Comparison of ENCODE assay signal across 22 cellular contexts in genomic region chr22:29872989-29873388, GRCh38. TPM values are rescaled to one million over a fixed set of nuclear protein-coding genes. Genes with fewer than 3 reads are reported as not detected.
DNase-seq lines count a peak whose midpoint lies in the region; ATAC-seq, FAIRE-seq and TF ChIP-seq lines count a peak whose summit lies in the region.
"Had no signal": no experiment of that assay in that cellular context is flagged by ENCODE, and none has a peak within 500 bp of the region (broad histone marks: within the 10 kb centered on the region; RNA-seq: fewer than 3 reads in every experiment).

No MANE protein-coding gene starts in this region.

- no peak for TF ChIP-seq POLR2A in GM12891 (IDR thresholded peaks at IDR 0.05; ENCODE audit: low read depth, low read length)

- no peak for FAIRE-seq in GM12891 (lab: Jason Lieb, UNC)
- FAIRE-seq: H54 had no signal

- H3K27ac Mint-ChIP-seq in stimulated activated naive CD8-positive, alpha-beta T cell treated with anti-CD3 and anti-CD28 coated beads, Interleukin-15, amount 100 ng/mL, for 72 hours: no peak overlapping the region
- H3K27ac Mint-ChIP-seq in activated T-helper 17 cell treated with anti-CD3 and anti-CD28 coated beads, Interleukin-2, amount 50 U/mL, for 72 hours: no peak overlapping the region
- H3K27ac Mint-ChIP-seq: CD8-positive, alpha-beta T cell; memory B cell; T-helper 17 cell had no signal

- ATAC-seq in stimulated activated naive CD8-positive, alpha-beta T cell treated with anti-CD3 and anti-CD28 coated beads, Interleukin-15, amount 100 ng/mL, for 72 hours: no peak
- ATAC-seq in activated T-helper 17 cell treated with anti-CD3 and anti-CD28 coated beads, Interleukin-2, amount 50 U/mL, for 72 hours (replicated peaks): no peak
- ATAC-seq in esophagus mucosa: no peak
- ATAC-seq: CD8-positive, alpha-beta T cell; foreskin keratinocyte; naive thymus-derived CD8-positive, alpha-beta T cell; T-helper 17 cell had no signal

- H3K36me3 Mint-ChIP-seq in activated T-helper 17 cell treated with anti-CD3 and anti-CD28 coated beads, Interleukin-2, amount 50 U/mL, for 72 hours (ENCODE audit: low read depth): no peaks in the 10 kb centered on the region
- H3K36me3 Mint-ChIP-seq: CD8-positive, alpha-beta T cell; memory B cell; naive thymus-derived CD8-positive, alpha-beta T cell had no signal

- peaks cover 6% of the 10 kb centered on the region for H3K4me1 Mint-ChIP-seq in stimulated activated naive CD8-positive, alpha-beta T cell treated with anti-CD3 and anti-CD28 coated beads, Interleukin-15, amount 100 ng/mL, for 72 hours
- peaks cover 5% of the 10 kb centered on the region for H3K4me1 Mint-ChIP-seq in activated T-helper 17 cell treated with anti-CD3 and anti-CD28 coated beads, Interleukin-2, amount 50 U/mL, for 72 hours

- H3K9me3 Mint-ChIP-seq in stimulated activated naive CD8-positive, alpha-beta T cell treated with anti-CD3 and anti-CD28 coated beads, Interleukin-15, amount 100 ng/mL, for 72 hours: no peaks in the 10 kb centered on the region
- no peaks in the 10 kb centered on the region for H3K9me3 Mint-ChIP-seq in activated T-helper 17 cell treated with anti-CD3 and anti-CD28 coated beads, Interleukin-2, amount 50 U/mL, for 72 hours
- H3K9me3 Mint-ChIP-seq: CD8-positive, alpha-beta T cell; memory B cell; naive thymus-derived CD8-positive, alpha-beta T cell had no signal

- DNase-seq in GM12891 (ENCODE audit: insufficient read length, low spot score) (no peak), NOMO-1 treated with DMSO at 0.1 percent for 48 hours (lab: John Stamatoyannopoulos, UW; ENCODE audit: unreplicated experiment) (peak; percentile 87), dermis blood vessel endothelial cell (peak; percentile 2), pons (ENCODE audit: low spot score) (peak; percentile 41), NCI-H187 treated with DMSO at 0.1 percent for 48 hours (lab: John Stamatoyannopoulos, UW) (no peak)
- no peak for DNase-seq in stimulated activated naive CD8-positive, alpha-beta T cell treated with anti-CD3 and anti-CD28 coated beads, Interleukin-15, amount 100 ng/mL, for 72 hours
- DNase-seq: activated CD4-positive, alpha-beta T cell treated with anti-CD3 and anti-CD28 coated beads, Interleukin-2, amount 50 U/mL, for 4 hours; activated gamma-delta T cell treated with Interleukin-2 at 50 U/mL for 16 hours; adrenal gland; foreskin keratinocyte; naive thymus-derived CD8-positive, alpha-beta T cell; NCI-H1105 treated with DMSO at 0.1 percent for 48 hours; NCI-H510A treated with DMSO at 0.1 percent for 48 hours; ovary; SHP77; stimulated activated naive CD4-positive, alpha-beta T cell; T-helper 17 cell had no signal

- no peak overlapping the region for H3K4me3 Mint-ChIP-seq in stimulated activated naive CD8-positive, alpha-beta T cell treated with anti-CD3 and anti-CD28 coated beads, Interleukin-15, amount 100 ng/mL, for 72 hours
- H3K4me3 Mint-ChIP-seq in activated T-helper 17 cell treated with anti-CD3 and anti-CD28 coated beads, Interleukin-2, amount 50 U/mL, for 72 hours: no peak overlapping the region
- H3K4me3 Mint-ChIP-seq: CD8-positive, alpha-beta T cell; memory B cell; naive thymus-derived CD8-positive, alpha-beta T cell; T-helper 17 cell had no signal

- peaks cover 5% of the 10 kb centered on the region for H3K27me3 Mint-ChIP-seq in stimulated activated naive CD8-positive, alpha-beta T cell treated with anti-CD3 and anti-CD28 coated beads, Interleukin-15, amount 100 ng/mL, for 72 hours
- H3K27me3 Mint-ChIP-seq in activated T-helper 17 cell treated with anti-CD3 and anti-CD28 coated beads, Interleukin-2, amount 50 U/mL, for 72 hours: peaks cover 2% of the 10 kb centered on the region

TF ChIP-seq in GM12891, 5 proteins besides CTCF, POLR2A, EP300 and RAD21:
- TF ChIP-seq TAF1 (IDR thresholded peaks at IDR 0.05; ENCODE audit: low read depth, low read length) (no peak), POU2F2 (IDR thresholded peaks at IDR 0.05; ENCODE audit: low read depth, low read length) (no peak), POLR2AphosphoS5 (IDR thresholded peaks at IDR 0.05; ENCODE audit: low read depth, low read length) (no peak), PAX5 (IDR thresholded peaks at IDR 0.05; ENCODE audit: insufficient read depth, low read length, severe bottlenecking) (no peak), SPI1 (IDR thresholded peaks at IDR 0.05; ENCODE audit: low read depth, low read length) (peak; percentile 25; the same call in 1 of the 2 replicates)

RNA-seq across cellular contexts. Expression of gene MTMR3, which starts 10.0 kb away (rescaled TPM):
- polyA plus RNA-seq in GM12891 (2012; ENCODE audit: low read depth, missing spikeins): 7.7 TPM
- total RNA-seq in dermis blood vessel endothelial cell (41.4 and 42.7 TPM in 2 replicates), esophagus mucosa (31.3 TPM)
- total RNA-seq in activated T-helper 17 cell treated with anti-CD3 and anti-CD28 coated beads, Interleukin-2, amount 50 U/mL, for 72 hours: 10 to 100 TPM; 24.7 to 34.7 TPM

RNA-seq across cellular contexts. Expression of gene ASCC2, which starts 34.9 kb away (rescaled TPM):
- 40.4 TPM for polyA plus RNA-seq in GM12891 (2012; ENCODE audit: low read depth, missing spikeins)
- total RNA-seq in dermis blood vessel endothelial cell (24.2 and 33.5 TPM in 2 replicates), esophagus mucosa (58.6 TPM)
- total RNA-seq in activated T-helper 17 cell treated with anti-CD3 and anti-CD28 coated beads, Interleukin-2, amount 50 U/mL, for 72 hours: 10 to 100 TPM; 62.0 to 79.4 TPM

Comparison
In these comparisons a context has a peak if more than half of its experiments do, and no peak if none do; other contexts are left out.
1. DNase-seq: peak in NOMO-1 treated with DMSO at 0.1 percent for 48 hours (single experiment), dermis blood vessel endothelial cell (single experiment) and pons (single experiment); none in GM12891 (single experiment), stimulated activated naive CD8-positive, alpha-beta T cell treated with anti-CD3 and anti-CD28 coated beads, Interleukin-15, amount 100 ng/mL, for 72 hours (0 of 2) and NCI-H187 treated with DMSO at 0.1 percent for 48 hours (single experiment).